ENCODE assay signal across 14 cellular contexts in the genomic region with DNA sequence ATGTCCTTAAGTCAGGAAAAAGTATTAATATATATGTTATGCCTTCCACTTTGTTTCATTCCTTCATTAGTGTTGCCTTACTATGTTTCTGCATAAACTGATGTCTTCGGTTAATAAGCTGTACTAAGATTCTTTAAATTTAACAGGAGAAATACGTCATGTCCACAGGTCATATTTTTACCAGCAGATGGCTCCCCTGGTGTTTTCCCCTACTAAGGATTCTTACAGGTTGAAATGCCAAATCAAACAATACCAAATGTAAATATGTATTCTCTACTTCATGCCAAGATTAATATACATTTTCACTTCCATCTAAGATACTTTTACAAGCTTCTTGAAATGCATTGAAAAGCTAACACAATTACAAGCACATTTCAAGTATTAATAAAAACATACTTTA.
DNase-seq lines count a peak whose midpoint lies in the region; ATAC-seq and TF ChIP-seq lines count a peak whose summit lies in the region.
"Had no signal": no experiment of that assay in that cellular context is flagged by ENCODE, and none has a peak within 500 bp of the region (broad histone marks: within the 10 kb centered on the region; RNA-seq: fewer than 3 reads in every experiment).

No MANE protein-coding gene starts in this region.

- H3K36me3 ChIP-seq in mammary epithelial cell (ENCODE audit: insufficient read depth, low read length) (no peaks in the 10 kb centered on the region), sigmoid colon (no peaks in the 10 kb centered on the region)
- H3K36me3 ChIP-seq: BLaER1, gastrocnemius medialis, left ventricle myocardium inferior had no signal

- DNase-seq in T47D (ENCODE audit: low read depth in 1 of 2, low spot score in 1 of 2), result peak; percentile 14 to 80
- DNase-seq in mammary epithelial cell, result no peak
- DNase-seq in NCI-H2196 (lab: John Stamatoyannopoulos, UW; ENCODE audit: unreplicated experiment), result peak; percentile 5
- peak; percentile 2 for DNase-seq in astrocyte of the spinal cord (ENCODE audit: low read depth, low spot score)
- DNase-seq in stimulated activated CD4-positive, alpha-beta T cell treated with anti-CD3 and anti-CD28 coated beads, Interleukin-1b, Interleukin-23, amount 100 ng/mL, for 48 hours, result no peak
- no peak for DNase-seq in germinal center (ENCODE audit: low spot score)
- DNase-seq in sigmoid colon, result no peak
- DNase-seq: activated naive CD4-positive, alpha-beta T cell treated with anti-CD3 and anti-CD28 coated beads, Interleukin-2, amount 50 U/mL, for 16 hours; gastrocnemius medialis; H7; left ventricle myocardium inferior; psoas muscle had no signal

- WGBS in mammary epithelial cell (ENCODE audit: low coverage, missing lambda C conversion rate), result 41% methylated on average over 2 of the region's 2 CpGs
- 39 to 62% methylated on average over 2 of the region's 2 CpGs for WGBS in sigmoid colon, 2 donors

- no peaks in the 10 kb centered on the region for H3K27me3 ChIP-seq in mammary epithelial cell (ENCODE audit: insufficient read depth, low read length)
- no peaks in the 10 kb centered on the region for H3K27me3 ChIP-seq in sigmoid colon
- H3K27me3 ChIP-seq: BLaER1, gastrocnemius medialis had no signal

- intact Hi-C loops in mammary epithelial cell (cut with micrococcal nuclease) (no loop called here), sigmoid colon (cut with DNase I) (no loop called here)

- dilution Hi-C loops in mammary epithelial cell (cut with HindIII; ENCODE audit: low sequenced_read_pairs), result no loop called here

- no peak for TF ChIP-seq EP300 in sigmoid colon (IDR thresholded peaks at IDR 0.05)

- CTCF ChIA-PET in mammary epithelial cell (lab: Charles Lee; ENCODE audit: low non-redundant PET), result no interaction called here

- no peak for ATAC-seq in HG02884 (IDR thresholded peaks at IDR 0.05; ENCODE audit: unreplicated experiment)
- ATAC-seq: gastrocnemius medialis, psoas muscle had no signal

- no peak overlapping the region for H3K9ac ChIP-seq in mammary epithelial cell (ENCODE audit: insufficient read depth, low read length)
- H3K9ac ChIP-seq: BLaER1 had no signal

- H3K4me1 ChIP-seq in mammary epithelial cell (ENCODE audit: insufficient read depth, low read length), result no peaks in the 10 kb centered on the region
- H3K4me1 ChIP-seq in sigmoid colon, result no peaks in the 10 kb centered on the region
- H3K4me1 ChIP-seq: BLaER1, gastrocnemius medialis, left ventricle myocardium inferior, psoas muscle had no signal

- in situ Hi-C loops in T47D (cut with HindIII; ENCODE audit: low pct_unique_long_range_greater_than_20kb, low sequenced_read_pairs) (no loop called here), mammary epithelial cell (cut with MboI; ENCODE audit: low sequenced_read_pairs in 2 of 2) (no loop called here), astrocyte of the spinal cord (cut with HindIII; ENCODE audit: low sequenced_read_pairs) (no loop called here)

- no peaks in the 10 kb centered on the region for H3K9me3 ChIP-seq in mammary epithelial cell (replicated peaks; ENCODE audit: insufficient read depth, low read length)
- H3K9me3 ChIP-seq in sigmoid colon, result peaks cover 0 to 3% (median 0%) of the 10 kb centered on the region in 4 donors
- H3K9me3 ChIP-seq: BLaER1, gastrocnemius medialis, psoas muscle had no signal

- TF ChIP-seq CTCF in mammary epithelial cell (conservative IDR thresholded peaks at IDR 0.05 in 1 of 2, IDR thresholded peaks at IDR 0.05 in 1 of 2; ENCODE audit: extremely low read depth in 1 of 2, insufficient read depth in 1 of 2, low read depth in 1 of 2, low read length in 2 of 2), result peak in 1 of 2 donors; percentile 8
- peak; percentile 12 for TF ChIP-seq CTCF in astrocyte of the spinal cord (IDR thresholded peaks at IDR 0.05; ENCODE audit: low read depth, low read length)
- no peak for TF ChIP-seq CTCF in sigmoid colon (IDR thresholded peaks at IDR 0.05)

- no peak overlapping the region for H3K4me2 ChIP-seq in mammary epithelial cell (ENCODE audit: insufficient read depth, low read depth, low read length)
- H3K4me2 ChIP-seq: BLaER1 had no signal

- H4K20me1 ChIP-seq in mammary epithelial cell (ENCODE audit: insufficient read depth, low read length), result no peaks in the 10 kb centered on the region
- H4K20me1 ChIP-seq: BLaER1 had no signal

- H3K4me3 ChIP-seq in mammary epithelial cell (replicated peaks in 1 of 3; ENCODE audit: insufficient read depth in 1 of 3, low read depth in 2 of 3, low read length in 3 of 3) (no peak overlapping the region), astrocyte of the spinal cord (ENCODE audit: low read depth, low read length) (no peak overlapping the region), sigmoid colon (no peak overlapping the region)
- H3K4me3 ChIP-seq: BLaER1, gastrocnemius medialis, left ventricle myocardium inferior, psoas muscle had no signal

- no peaks in the 10 kb centered on the region for H3K79me2 ChIP-seq in mammary epithelial cell (ENCODE audit: insufficient read depth, low read length)

- no peak for TF ChIP-seq POLR2A in sigmoid colon (IDR thresholded peaks at IDR 0.05)

- H2AFZ ChIP-seq in mammary epithelial cell (ENCODE audit: low read depth, low read length), result no peak overlapping the region

- BruUV-seq in mammary epithelial cell (replicated peaks; lab: Mats Ljungman, UMichigan), result no TSS peak

- H3K27ac ChIP-seq in mammary epithelial cell (ENCODE audit: insufficient read depth, low read depth, low read length) (no peak overlapping the region), sigmoid colon (no peak overlapping the region)
- H3K27ac ChIP-seq: BLaER1, gastrocnemius medialis, left ventricle myocardium inferior, psoas muscle had no signal

Comparison
In these comparisons a context has a peak if more than half of its experiments do, and no peak if none do; other contexts are left out.
1. DNase-seq: peak in T47D (2 of 2), NCI-H2196 (single experiment) and astrocyte of the spinal cord (single experiment); none in mammary epithelial cell (single experiment), stimulated activated CD4-positive, alpha-beta T cell treated with anti-CD3 and anti-CD28 coated beads, Interleukin-1b, Interleukin-23, amount 100 ng/mL, for 48 hours (single experiment), germinal center (single experiment) and sigmoid colon (single experiment).